ENCODE assay signal across 1 cellular context in genomic region chr15:45048784-45049631, GRCh38.
TF ChIP-seq lines count a peak whose summit lies in the region.

No MANE protein-coding gene starts in this region.

TF ChIP-seq in GM12878, 131 proteins besides CTCF, POLR2A, EP300 and RAD21 (continued from another document):
- TF ChIP-seq ELK1 (IDR thresholded peaks at IDR 0.05; ENCODE audit: low read depth, low read length) (no peak), PAX5 (IDR thresholded peaks at IDR 0.05; ENCODE audit: borderline replicate concordance, low read depth, low read length) (no peak), SRF (IDR thresholded peaks at IDR 0.05; ENCODE audit: low read depth in 2 of 2, low read length in 2 of 2) (no peak), LARP7 (IDR thresholded peaks at IDR 0.05) (no peak), EZH2 (IDR thresholded peaks at IDR 0.05; ENCODE audit: borderline replicate concordance, control insufficient read depth, low read depth, low read length) (no peak), ZNF274 (IDR thresholded peaks at IDR 0.05; ENCODE audit: insufficient read depth, insufficient read length) (no peak), CUX1 (IDR thresholded peaks at IDR 0.05; ENCODE audit: insufficient replicate concordance, low read depth, low read length) (no peak), RB1 (IDR thresholded peaks at IDR 0.05; ENCODE audit: borderline replicate concordance) (no peak), NBN (IDR thresholded peaks at IDR 0.05) (peak; percentile 15; the same call in 1 of the 2 replicates), POLR2AphosphoS5 (IDR thresholded peaks at IDR 0.05; ENCODE audit: low read length) (no peak; the same call in 1 of the 2 replicates), PBX3 (IDR thresholded peaks at IDR 0.05; ENCODE audit: insufficient replicate concordance, low read depth, low read length) (no peak), JUNB (IDR thresholded peaks at IDR 0.05) (no peak), ETV6 (conservative IDR thresholded peaks at IDR 0.05 in 1 of 2, IDR thresholded peaks at IDR 0.05 in 1 of 2; ENCODE audit: borderline replicate concordance in 1 of 2, low read depth in 1 of 2) (no peak), RFX5 (IDR thresholded peaks at IDR 0.05; ENCODE audit: low read depth, low read length) (no peak), MXI1 (IDR thresholded peaks at IDR 0.05; ENCODE audit: low read depth, low read length) (no peak), SMC3 (IDR thresholded peaks at IDR 0.05; ENCODE audit: borderline replicate concordance, low read length) (no peak), NKRF (conservative IDR thresholded peaks at IDR 0.05) (no peak), ZSCAN29 (IDR thresholded peaks at IDR 0.05) (no peak), MAX (IDR thresholded peaks at IDR 0.05; ENCODE audit: low read depth, low read length) (no peak), NFIC (IDR thresholded peaks at IDR 0.05; ENCODE audit: low read depth, low read length) (no peak), IKZF1 (conservative IDR thresholded peaks at IDR 0.05) (0 out of 2 replicates have a peak, but pooled peaks have one; percentile 11), ZNF384 (IDR thresholded peaks at IDR 0.05; ENCODE audit: borderline replicate concordance, low read depth, low read length) (no peak), CREM (IDR thresholded peaks at IDR 0.05; ENCODE audit: low read depth) (peak; percentile 64), TAF1 (IDR thresholded peaks at IDR 0.05; ENCODE audit: borderline replicate concordance, low read depth, low read length) (no peak), USF2 (IDR thresholded peaks at IDR 0.05; ENCODE audit: borderline replicate concordance, low read depth, low read length) (no peak), EGR1 (IDR thresholded peaks at IDR 0.05; ENCODE audit: borderline replicate concordance in 1 of 2, low read depth in 2 of 2, low read length in 2 of 2) (peak in 1 of 2 experiments; percentile 78; a peak in 1 of 3 replicates), SREBF2 (IDR thresholded peaks at IDR 0.05; ENCODE audit: low read length) (no peak), MTA3 (IDR thresholded peaks at IDR 0.05; ENCODE audit: borderline replicate concordance, low read length) (no peak), BCL11A (IDR thresholded peaks at IDR 0.05; ENCODE audit: low read depth, low read length) (no peak), ZNF217 (IDR thresholded peaks at IDR 0.05) (no peak)
